15 cellular contexts compared by ENCODE assay signal in genomic region chr7:113764401-113765035, GRCh38.
DNase-seq lines count a peak whose midpoint lies in the region; ATAC-seq and TF ChIP-seq lines count a peak whose summit lies in the region.
"Had no signal": no experiment of that assay in that cellular context is flagged by ENCODE, and none has a peak within 500 bp of the region (broad histone marks: within the 10 kb centered on the region; RNA-seq: fewer than 3 reads in every experiment).

No MANE protein-coding gene starts in this region.

- peaks cover 0 to 11% (median 6%) of the 10 kb centered on the region in 6 donors for H3K9me3 Mint-ChIP-seq in immature natural killer cell

- H2AFZ ChIP-seq in PC-9: peak overlapping the region; percentile 6; the same call in 1 of the 2 replicates

- peaks cover 0 to 6% (median 0%) of the 10 kb centered on the region in 3 donors for H3K27me3 Mint-ChIP-seq in immature natural killer cell (ENCODE audit: low read depth in 3 of 3)

- H3K36me3 Mint-ChIP-seq in immature natural killer cell: peaks cover 0 to 4% (median 0%) of the 10 kb centered on the region in 3 donors
- H3K36me3 Mint-ChIP-seq: CD14-positive monocyte had no signal

- H3K27ac ChIP-seq in PC-9: no peak overlapping the region
- H3K27ac ChIP-seq: KMS-11, RWPE1 had no signal

- no peak overlapping the region for H3K27ac Mint-ChIP-seq in immature natural killer cell
- H3K27ac Mint-ChIP-seq: CD14-positive monocyte had no signal

- no peaks in the 10 kb centered on the region for H3K79me2 ChIP-seq in PC-9 (ENCODE audit: low read depth)

- no TSS peak for BruUV-seq in PC-9 (replicated peaks; lab: Mats Ljungman, UMichigan)

- H3K4me2 ChIP-seq in PC-9: no peak overlapping the region
- H3K4me2 ChIP-seq: KMS-11 had no signal

- H3F3A ChIP-seq in PC-9 (ENCODE audit: insufficient read depth, low read depth): no peaks in the 10 kb centered on the region

- no peaks in the 10 kb centered on the region for H3K4me1 ChIP-seq in PC-9 (replicated peaks; ENCODE audit: insufficient read depth)

- CTCF ChIA-PET in PC-9 (lab: Charles Lee): no interaction called here

- no peaks in the 10 kb centered on the region for H3K4me1 Mint-ChIP-seq in immature natural killer cell

- POLR2A ChIA-PET in PC-9 (lab: Charles Lee; ENCODE audit: unreplicated experiment): no interaction called here

- no peaks in the 10 kb centered on the region for H3K36me3 ChIP-seq in PC-9 (ENCODE audit: low read depth)

- DNase-seq in HCEC 1CT: peak; percentile 27
- DNase-seq in PC-9: no peak
- DNase-seq in choroid plexus epithelial cell (ENCODE audit: low read depth): peak; percentile 37
- DNase-seq in myocyte (ENCODE audit: low read depth): peak; percentile 46
- DNase-seq in AML-193 (lab: John Stamatoyannopoulos, UW): no peak
- no peak for DNase-seq in immature natural killer cell
- DNase-seq in SKM-1 (lab: John Stamatoyannopoulos, UW; ENCODE audit: unreplicated experiment): no peak
- DNase-seq: COR-L47, NCI-H187, NCI-H526 treated with DMSO at 0.1 percent for 48 hours had no signal

- H4K20me1 ChIP-seq in PC-9 (ENCODE audit: insufficient read depth): no peaks in the 10 kb centered on the region

- no peak overlapping the region for H3K4me3 ChIP-seq in PC-9
- H3K4me3 ChIP-seq in choroid plexus epithelial cell (ENCODE audit: low read depth, low read length): no peak overlapping the region

- H3K4me3 Mint-ChIP-seq in immature natural killer cell: no peak overlapping the region
- H3K4me3 Mint-ChIP-seq: CD14-positive monocyte had no signal

- no peak for TF ChIP-seq CTCF in PC-9 (conservative IDR thresholded peaks at IDR 0.05)
- no peak for TF ChIP-seq CTCF in choroid plexus epithelial cell (conservative IDR thresholded peaks at IDR 0.05; ENCODE audit: low read depth, low read length)

- intact Hi-C loops in PC-9 (cut with micrococcal nuclease; ENCODE audit: unreplicated experiment): no loop called here

- no peaks in the 10 kb centered on the region for H3K9me3 ChIP-seq in PC-9 (ENCODE audit: insufficient read depth, low read depth)

- H3K9me2 ChIP-seq in PC-9 (ENCODE audit: insufficient read depth): no peaks in the 10 kb centered on the region

- no peaks in the 10 kb centered on the region for H3K27me3 ChIP-seq in PC-9 (ENCODE audit: insufficient read depth, low read depth)

- no peak for ATAC-seq in GM18861 (IDR thresholded peaks at IDR 0.05; ENCODE audit: unreplicated experiment)
- ATAC-seq: HepG2 had no signal

Comparison
In these comparisons a context has a peak if more than half of its experiments do, and no peak if none do; other contexts are left out.
1. DNase-seq: peak in HCEC 1CT (single experiment), choroid plexus epithelial cell (single experiment) and myocyte (single experiment); none in PC-9 (0 of 2), AML-193 (0 of 2), immature natural killer cell (0 of 3) and SKM-1 (single experiment).